Comparison of ENCODE assay signal across 8 cellular contexts in genomic region chr11:57513911-57514537, GRCh38. TPM values are rescaled to one million over a fixed set of nuclear protein-coding genes. Genes with fewer than 3 reads are reported as not detected.
A peak's percentile ranks its signal among the peaks of the same experiment; 100 is the strongest.
DNase-seq lines count a peak whose midpoint lies in the region; ATAC-seq, FAIRE-seq and TF ChIP-seq lines count a peak whose summit lies in the region.

No MANE protein-coding gene starts in this region.

- peak overlapping the region; percentile 30 for H3K27ac Mint-ChIP-seq in activated naive CD4-positive, alpha-beta T cell treated with anti-CD3 and anti-CD28 coated beads for 36 hours

- peak overlapping the region; percentile 4 for H3K9ac ChIP-seq in rectal smooth muscle tissue (ENCODE audit: low read length)

- DNase-seq in NCI-H2171 treated with DMSO at 0.1 percent for 48 hours (lab: John Stamatoyannopoulos, UW): peak; percentile 54
- DNase-seq in activated naive CD4-positive, alpha-beta T cell treated with anti-CD3 and anti-CD28 coated beads for 36 hours: peak; percentile 59
- peak; percentile 25 to 56 for DNase-seq in heart right ventricle
- DNase-seq in cerebellar nuclear complex (lab: John Stamatoyannopoulos, UW): no peak
- DNase-seq in urothelium cell line (ENCODE audit: low spot score): no peak

- H3K27me3 ChIP-seq in heart right ventricle (no peaks in the 10 kb centered on the region), rectal smooth muscle tissue (ENCODE audit: control insufficient read depth, insufficient read depth, low read length) (no peaks in the 10 kb centered on the region)

- H3K9me3 Mint-ChIP-seq in activated naive CD4-positive, alpha-beta T cell treated with anti-CD3 and anti-CD28 coated beads for 36 hours: no peaks in the 10 kb centered on the region

- peak overlapping the region; percentile 63 to 99 (median 92) for H3K4me3 ChIP-seq in heart right ventricle
- H3K4me3 ChIP-seq in rectal smooth muscle tissue (ENCODE audit: low read length): peak overlapping the region; percentile 88

- no peak for FAIRE-seq in urothelium cell line (lab: Jason Lieb, UNC)

- intact Hi-C loops in activated naive CD4-positive, alpha-beta T cell treated with anti-CD3 and anti-CD28 coated beads for 36 hours (cut with micrococcal nuclease): loop anchor here (1.0 kb wide), 2 partner anchors 16 to 56 kb away; partner anchors contain the start of gene TIMM10
- intact Hi-C loops in heart right ventricle (cut with DNase I): loop anchor here in 1 of 10 donors (2.0 kb wide), 1 partner anchor 15 kb away; no protein-coding TSS in a partner anchor

- H3K36me3 Mint-ChIP-seq in activated naive CD4-positive, alpha-beta T cell treated with anti-CD3 and anti-CD28 coated beads for 36 hours (ENCODE audit: low read depth): peaks cover 5% of the 10 kb centered on the region

- WGBS in heart right ventricle, 2 donors: 17 to 19% methylated on average over 35 of the region's 35 CpGs

- ATAC-seq in GM18498 (IDR thresholded peaks at IDR 0.05; ENCODE audit: unreplicated experiment): peak; percentile 35
- peak; percentile 18 for ATAC-seq in HG02610 (IDR thresholded peaks at IDR 0.05; ENCODE audit: unreplicated experiment)
- ATAC-seq in heart right ventricle: peak; percentile 27 to 78 (median 62)

- CTCF ChIA-PET in activated naive CD4-positive, alpha-beta T cell treated with anti-CD3 and anti-CD28 coated beads for 36 hours (lab: Charles Lee): interaction anchor here (0.9 to 7.4 kb wide), 9 partner anchors 8 to 166 kb away, joined by 3 to 144 read pairs (median 6); partner anchors contain the start of genes TIMM10 and UBE2L6

- peaks cover 32% of the 10 kb centered on the region for H3K4me1 Mint-ChIP-seq in activated naive CD4-positive, alpha-beta T cell treated with anti-CD3 and anti-CD28 coated beads for 36 hours (ENCODE audit: low read depth)

- peaks cover 0 to 4% (median 0%) of the 10 kb centered on the region in 9 donors for H3K36me3 ChIP-seq in heart right ventricle
- no peaks in the 10 kb centered on the region for H3K36me3 ChIP-seq in rectal smooth muscle tissue (ENCODE audit: control insufficient read depth, insufficient read depth, low read length)

- no peaks in the 10 kb centered on the region for H3K27me3 Mint-ChIP-seq in activated naive CD4-positive, alpha-beta T cell treated with anti-CD3 and anti-CD28 coated beads for 36 hours (ENCODE audit: low read depth)

- TF ChIP-seq CTCF in heart right ventricle (IDR thresholded peaks at IDR 0.05): no peak

- H3K4me1 ChIP-seq in heart right ventricle (peaks cover 0 to 21% (median 16%) of the 10 kb centered on the region in 9 donors), rectal smooth muscle tissue (ENCODE audit: control insufficient read depth, insufficient read depth, low read length) (peaks cover 4% of the 10 kb centered on the region)

- peak overlapping the region; percentile 23 to 77 (median 64) for H3K27ac ChIP-seq in heart right ventricle
- peak overlapping the region; percentile 29 for H3K27ac ChIP-seq in rectal smooth muscle tissue (ENCODE audit: low read depth, low read length)

- H3K9me3 ChIP-seq in heart right ventricle: no peaks in the 10 kb centered on the region

- H3K4me3 Mint-ChIP-seq in activated naive CD4-positive, alpha-beta T cell treated with anti-CD3 and anti-CD28 coated beads for 36 hours: peak overlapping the region; percentile 98

RNA-seq across cellular contexts. Expression of gene SLC43A1, which starts 1.5 kb away (rescaled TPM):
- 10 to 100 TPM; 26.5 to 29.7 TPM for total RNA-seq in activated naive CD4-positive, alpha-beta T cell treated with anti-CD3 and anti-CD28 coated beads for 36 hours
- 1 to 10 TPM; 3.4 to 8.9 (median 4.7) TPM for total RNA-seq in heart right ventricle
- 10 to 100 TPM in 1 of 2 donors, 1 to 10 TPM in 1; 6.7 to 16.5 TPM for polyA plus RNA-seq in heart right ventricle

RNA-seq across cellular contexts. Expression of gene TIMM10, which starts 16.5 kb away (rescaled TPM):
- total RNA-seq in activated naive CD4-positive, alpha-beta T cell treated with anti-CD3 and anti-CD28 coated beads for 36 hours: 100 to 1,000 TPM; 131 to 136 TPM
- 10 to 100 TPM; 38.0 to 76.6 (median 51.5) TPM for total RNA-seq in heart right ventricle
- polyA plus RNA-seq in heart right ventricle: 100 to 1,000 TPM in 1 of 2 donors, 10 to 100 TPM in 1; 22.9 to 163 TPM

RNA-seq across cellular contexts. Expression of gene SMTNL1, which starts 23.4 kb away (rescaled TPM):
- total RNA-seq in activated naive CD4-positive, alpha-beta T cell treated with anti-CD3 and anti-CD28 coated beads for 36 hours: not detected
- total RNA-seq in heart right ventricle: not detected
- polyA plus RNA-seq in heart right ventricle: not detected

RNA-seq across cellular contexts. Expression of gene UBE2L6, which starts 53.4 kb away (rescaled TPM):
- total RNA-seq in activated naive CD4-positive, alpha-beta T cell treated with anti-CD3 and anti-CD28 coated beads for 36 hours: 100 to 1,000 TPM; 187 to 194 TPM
- total RNA-seq in heart right ventricle: 100 to 1,000 TPM in 1 of 10 donors, 10 to 100 TPM in 8, 1 to 10 TPM in 1; 9.7 to 156 (median 17.7) TPM
- polyA plus RNA-seq in heart right ventricle: 10 to 100 TPM; 14.1 to 19.3 TPM

RNA-seq across cellular contexts. Expression of gene RTN4RL2, which starts 53.7 kb away (rescaled TPM):
- total RNA-seq in activated naive CD4-positive, alpha-beta T cell treated with anti-CD3 and anti-CD28 coated beads for 36 hours: under 1 TPM; 0.74 to 0.99 TPM
- total RNA-seq in heart right ventricle: 1 to 10 TPM in 3 of 10 donors, under 1 TPM in 7; 0.33 to 1.5 (median 0.87) TPM
- 1 to 10 TPM in 1 of 2 donors, under 1 TPM in 1; 0.88 to 1.3 TPM for polyA plus RNA-seq in heart right ventricle

Comparison
In these comparisons a context has a peak if more than half of its experiments do, and no peak if none do; other contexts are left out.
1. DNase-seq: peak in NCI-H2171 treated with DMSO at 0.1 percent for 48 hours (single experiment), activated naive CD4-positive, alpha-beta T cell treated with anti-CD3 and anti-CD28 coated beads for 36 hours (single experiment) and heart right ventricle (2 of 2); none in cerebellar nuclear complex (0 of 2) and urothelium cell line (single experiment).
2. Peak in every context shown above with its lines, with median percentiles within 50 percentile points of each other: ATAC-seq.